8 cellular contexts compared by ENCODE assay signal in the genomic region with DNA sequence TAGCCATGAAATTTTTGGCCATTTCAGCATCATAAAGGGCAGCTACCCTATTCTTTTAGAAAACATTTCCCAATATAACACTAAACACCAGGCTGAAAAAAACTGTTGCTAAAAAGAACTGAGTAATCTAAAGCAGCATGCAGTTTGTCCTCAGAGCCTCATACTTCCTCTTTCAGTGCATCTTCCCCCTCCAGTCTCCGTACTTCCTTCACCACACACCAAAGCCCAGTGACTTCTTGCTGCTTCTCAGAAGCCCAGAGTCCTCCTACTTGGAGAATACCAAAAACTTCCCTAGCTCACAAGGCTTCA. TPM values are rescaled to one million over a fixed set of nuclear protein-coding genes. Genes with fewer than 3 reads are reported as not detected.
DNase-seq lines count a peak whose midpoint lies in the region; ATAC-seq and TF ChIP-seq lines count a peak whose summit lies in the region.

No MANE protein-coding gene starts in this region.

- no peaks in the 10 kb centered on the region for H3K27me3 ChIP-seq in CD4-positive, alpha-beta T cell (ENCODE audit: control insufficient read depth, insufficient read depth, low read length)
- no peaks in the 10 kb centered on the region for H3K27me3 ChIP-seq in effector memory CD4-positive, alpha-beta T cell (replicated peaks; ENCODE audit: control insufficient read depth, insufficient read depth, low read length, poor library complexity, severe bottlenecking)

- H3K4me3 ChIP-seq in effector memory CD4-positive, alpha-beta T cell (ENCODE audit: insufficient read depth, low read depth, low read length, poor library complexity, severe bottlenecking) = no peak overlapping the region

- H3K27ac ChIP-seq in CD4-positive, alpha-beta T cell (ENCODE audit: low read depth, low read length) = no peak overlapping the region
- H3K27ac ChIP-seq in effector memory CD4-positive, alpha-beta T cell (ENCODE audit: insufficient read depth, low read length, poor library complexity, severe bottlenecking) = no peak overlapping the region

- H3K9me3 Mint-ChIP-seq in CD4-positive, alpha-beta T cell = no peaks in the 10 kb centered on the region

- H3K27me3 Mint-ChIP-seq in CD4-positive, alpha-beta T cell = no peaks in the 10 kb centered on the region

- CTCF ChIA-PET in CD4-positive, alpha-beta T cell (lab: Charles Lee) = no interaction called here

- H3K27ac Mint-ChIP-seq in CD4-positive, alpha-beta T cell = peak overlapping the region; percentile 2

- POLR2A ChIA-PET in CD4-positive, alpha-beta T cell (lab: Charles Lee) = no interaction called here

- peak; percentile 57 for ATAC-seq in CD4-positive, alpha-beta T cell (ENCODE audit: poor library complexity)
- ATAC-seq in GM21381 (IDR thresholded peaks at IDR 0.05; ENCODE audit: unreplicated experiment) (peak; percentile 53), HG02970 (IDR thresholded peaks at IDR 0.05; ENCODE audit: low FRiP score, unreplicated experiment) (no peak)

- no peak for DNase-seq in CD4-positive, alpha-beta T cell
- DNase-seq in KG1 (lab: John Stamatoyannopoulos, UW) (peak; percentile 58), germinal center (ENCODE audit: low spot score) (peak; percentile 53), GM03348 (ENCODE audit: low spot score) (no peak), NCI-H345 (lab: John Stamatoyannopoulos, UW) (no peak)
- no peak for DNase-seq in effector memory CD4-positive, alpha-beta T cell

- peaks cover 17% of the 10 kb centered on the region for H3K4me1 ChIP-seq in effector memory CD4-positive, alpha-beta T cell (ENCODE audit: control insufficient read depth, insufficient read depth, low read length, poor library complexity, severe bottlenecking)

- no peak for TF ChIP-seq CTCF in CD4-positive, alpha-beta T cell (IDR thresholded peaks at IDR 0.05)

- H3K4me3 Mint-ChIP-seq in CD4-positive, alpha-beta T cell = peak overlapping the region; percentile 39

- H3K4me1 Mint-ChIP-seq in CD4-positive, alpha-beta T cell (ENCODE audit: low read depth) = peaks cover 50% of the 10 kb centered on the region

- no peaks in the 10 kb centered on the region for H3K36me3 Mint-ChIP-seq in CD4-positive, alpha-beta T cell (ENCODE audit: low read depth)

- intact Hi-C loops in CD4-positive, alpha-beta T cell (cut with DNase I, micrococcal nuclease) = loop anchor here in 1 of 2 experiments (10.0 kb wide), 1 partner anchor 1180 kb away; a partner anchor contains a TSS

- H3K9me3 ChIP-seq in CD4-positive, alpha-beta T cell (ENCODE audit: control insufficient read depth, low read length) = no peaks in the 10 kb centered on the region
- no peaks in the 10 kb centered on the region for H3K9me3 ChIP-seq in effector memory CD4-positive, alpha-beta T cell (ENCODE audit: control insufficient read depth, low read length)

- H3K36me3 ChIP-seq in effector memory CD4-positive, alpha-beta T cell (ENCODE audit: control insufficient read depth, insufficient read depth, low read length) = no peaks in the 10 kb centered on the region

RNA-seq across cellular contexts. Expression of a gene that starts 5.7 kb away (rescaled TPM):
- 10 to 100 TPM; 81.7 to 84.3 TPM for total RNA-seq in CD4-positive, alpha-beta T cell

RNA-seq across cellular contexts. Expression of a gene that starts 51.4 kb away (rescaled TPM):
- total RNA-seq in CD4-positive, alpha-beta T cell = not detected

Comparison
In these comparisons a context has a peak if more than half of its experiments do, and no peak if none do; other contexts are left out.
1. DNase-seq: peak in KG1 (single experiment) and germinal center (single experiment); none in CD4-positive, alpha-beta T cell (0 of 10), effector memory CD4-positive, alpha-beta T cell (0 of 3), GM03348 (single experiment) and NCI-H345 (single experiment).